In the genomic region with DNA sequence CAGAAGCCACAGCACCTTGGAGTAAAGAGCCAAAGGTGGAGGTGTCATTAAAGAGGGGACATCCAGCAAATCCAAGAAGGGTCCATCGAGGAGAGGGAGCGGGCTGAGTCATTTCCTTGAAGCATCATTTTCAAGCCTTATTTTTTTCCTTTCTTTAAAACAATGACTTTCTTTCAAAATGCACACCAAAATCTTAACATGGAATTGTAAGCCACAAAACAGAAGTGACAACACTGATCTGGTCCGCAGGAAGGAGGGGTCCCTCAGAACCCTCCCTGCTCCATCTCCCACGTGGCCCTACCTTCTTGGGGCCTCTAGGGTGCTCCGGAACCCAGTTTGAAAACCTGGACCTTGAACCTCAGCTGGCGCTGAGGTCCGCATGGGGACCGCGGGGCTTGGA, we compare ENCODE assay signal across 1 cellular context.
TF ChIP-seq lines count a peak whose summit lies in the region.

No MANE protein-coding gene starts in this region.

TF ChIP-seq in endothelial cell of umbilical vein, 7 proteins besides CTCF, POLR2A, EP300 and RAD21:
- TF ChIP-seq MAX (IDR thresholded peaks at IDR 0.05; ENCODE audit: insufficient read depth, insufficient read length) (no peak), MYC (IDR thresholded peaks at IDR 0.05; ENCODE audit: low read depth, low read length) (no peak), FOS (IDR thresholded peaks at IDR 0.05; ENCODE audit: borderline replicate concordance, insufficient read depth, low read length) (peak; percentile 59)
